Comparison of ENCODE assay signal across 2 cellular contexts in genomic region chr14:72609205-72609916, GRCh38.
TF ChIP-seq lines count a peak whose summit lies in the region.

No MANE protein-coding gene starts in this region.

TF ChIP-seq in SK-N-SH, 30 proteins besides CTCF, POLR2A, EP300 and RAD21 (continued from another document):
- no peak for TF ChIP-seq NRF1 (IDR thresholded peaks at IDR 0.05; ENCODE audit: low read depth, low read length)
- TF ChIP-seq TEAD4 (IDR thresholded peaks at IDR 0.05; ENCODE audit: borderline replicate concordance, insufficient read depth) = no peak
- no peak for TF ChIP-seq POLR2AphosphoS5 (IDR thresholded peaks at IDR 0.05; ENCODE audit: low read depth, low read length)

TF ChIP-seq in SK-N-SH treated with all-trans-retinoic acid at 6 μM for 48 hours, 23 proteins besides CTCF, POLR2A, EP300 and RAD21 (continued from another document):
- no peak for TF ChIP-seq CSRNP3 (CRISPR knock-in tag; IDR thresholded peaks at IDR 0.05)
- TF ChIP-seq ISL1 (CRISPR knock-in tag; IDR thresholded peaks at IDR 0.05) = no peak
- TF ChIP-seq ZNF70 (CRISPR knock-in tag; IDR thresholded peaks at IDR 0.05) = no peak
- no peak for TF ChIP-seq ZC3H10 (CRISPR knock-in tag; IDR thresholded peaks at IDR 0.05)
- no peak for TF ChIP-seq TCF4 (CRISPR knock-in tag; IDR thresholded peaks at IDR 0.05; ENCODE audit: borderline replicate concordance)
- TF ChIP-seq TOX (CRISPR knock-in tag; IDR thresholded peaks at IDR 0.05; ENCODE audit: borderline replicate concordance) = no peak
- TF ChIP-seq ZNF8 (CRISPR knock-in tag; IDR thresholded peaks at IDR 0.05) = no peak
- no peak for TF ChIP-seq PPARA (CRISPR knock-in tag; IDR thresholded peaks at IDR 0.05; ENCODE audit: borderline replicate concordance)
- no peak for TF ChIP-seq ZNF565 (CRISPR knock-in tag; conservative IDR thresholded peaks at IDR 0.05; ENCODE audit: low read depth)
- no peak for TF ChIP-seq ZFP30 (CRISPR knock-in tag; IDR thresholded peaks at IDR 0.05)
- TF ChIP-seq SNAI2 (CRISPR knock-in tag; IDR thresholded peaks at IDR 0.05) = no peak
